Comparison of ENCODE assay signal across 8 cellular contexts in the genomic region with DNA sequence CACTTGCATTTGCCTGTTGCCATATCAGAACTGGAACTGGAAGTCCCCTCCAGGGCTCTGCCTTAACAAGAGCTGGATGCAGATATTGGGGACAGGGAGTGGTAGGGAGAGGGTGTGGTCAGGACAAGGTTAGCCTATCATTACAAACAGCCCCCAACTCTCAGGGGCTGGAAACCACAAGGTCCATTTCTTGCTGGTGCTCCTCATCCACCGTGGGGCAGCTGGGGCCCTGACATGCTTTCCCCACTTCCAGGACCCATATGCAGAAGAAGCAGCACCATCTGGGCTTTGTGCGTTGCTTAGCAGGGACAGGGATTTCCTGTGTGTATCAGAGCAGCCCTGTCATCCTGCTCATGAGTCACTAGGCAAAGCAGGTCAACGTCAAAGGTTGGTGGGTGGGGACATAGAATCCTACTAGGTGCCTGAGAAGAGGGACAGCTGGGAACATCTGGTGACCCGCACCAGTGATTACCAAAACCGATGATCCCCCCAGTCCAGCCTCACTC. TPM values are rescaled to one million over a fixed set of nuclear protein-coding genes. Genes with fewer than 3 reads are reported as not detected.
DNase-seq lines count a peak whose midpoint lies in the region; ATAC-seq and TF ChIP-seq lines count a peak whose summit lies in the region.

No MANE protein-coding gene starts in this region.

- H3K4me3 Mint-ChIP-seq in activated CD4-positive, alpha-beta memory T cell treated with anti-CD3 and anti-CD28 coated beads for 36 hours = no peak overlapping the region

- no peaks in the 10 kb centered on the region for H3K27me3 Mint-ChIP-seq in activated CD4-positive, alpha-beta memory T cell treated with anti-CD3 and anti-CD28 coated beads for 36 hours

- H3K9me3 ChIP-seq in gastrocnemius medialis = no peaks in the 10 kb centered on the region

- in situ Hi-C loops in gastrocnemius medialis (cut with MboI; ENCODE audit: low sequenced_read_pairs in 4 of 4) = no loop called here

- no peaks in the 10 kb centered on the region for H3K27me3 ChIP-seq in gastrocnemius medialis

- H3K9me3 Mint-ChIP-seq in activated CD4-positive, alpha-beta memory T cell treated with anti-CD3 and anti-CD28 coated beads for 36 hours = no peaks in the 10 kb centered on the region

- POLR2A ChIA-PET in activated CD4-positive, alpha-beta memory T cell treated with anti-CD3 and anti-CD28 coated beads for 36 hours (lab: Charles Lee) = interaction anchor here (0.9 to 1.6 kb wide), 3 partner anchors 9 to 17 kb away, joined by 4 to 6 read pairs (median 5); no protein-coding TSS in a partner anchor
- POLR2A ChIA-PET in HEK293T (lab: Yijun Ruan, JAX) = no interaction called here

- ATAC-seq in GM21526 (IDR thresholded peaks at IDR 0.05; ENCODE audit: low FRiP score, unreplicated experiment) (peak; percentile 84), HG03575 (IDR thresholded peaks at IDR 0.05; ENCODE audit: extremely low read depth, insufficient number of reproducible peaks, low FRiP score, unreplicated experiment) (peak; percentile 89), gastrocnemius medialis (no peak)

- no peak for TF ChIP-seq CTCF in gastrocnemius medialis (IDR thresholded peaks at IDR 0.05 in 4 of 5, conservative IDR thresholded peaks at IDR 0.05 in 1 of 5)

- no peaks in the 10 kb centered on the region for H3K4me1 ChIP-seq in gastrocnemius medialis

- no peak overlapping the region for H3K4me3 ChIP-seq in gastrocnemius medialis

- H3K4me1 Mint-ChIP-seq in activated CD4-positive, alpha-beta memory T cell treated with anti-CD3 and anti-CD28 coated beads for 36 hours (ENCODE audit: low read depth) = peaks cover 14% of the 10 kb centered on the region

- no peak overlapping the region for H3K27ac ChIP-seq in gastrocnemius medialis

- DNase-seq in Daoy (ENCODE audit: low read depth) = peak; percentile 81
- DNase-seq in activated CD4-positive, alpha-beta memory T cell treated with anti-CD3 and anti-CD28 coated beads for 36 hours = peak; percentile 81
- peak; percentile 42 for DNase-seq in iPS-NIHi7 (ENCODE audit: extremely low spot score)
- DNase-seq in HEK293T (ENCODE audit: extremely low spot score) = no peak
- no peak for DNase-seq in hypothalamus (lab: John Stamatoyannopoulos, UW)
- DNase-seq in gastrocnemius medialis = no peak

- intact Hi-C loops in activated CD4-positive, alpha-beta memory T cell treated with anti-CD3 and anti-CD28 coated beads for 36 hours (cut with micrococcal nuclease) = loop anchor here (1.0 kb wide), 1 partner anchor 17 kb away; no protein-coding TSS in a partner anchor
- intact Hi-C loops in gastrocnemius medialis (cut with DNase I; ENCODE audit: low total_unique reads) = no loop called here

- H3K36me3 ChIP-seq in gastrocnemius medialis = no peaks in the 10 kb centered on the region

- CTCF ChIA-PET in activated CD4-positive, alpha-beta memory T cell treated with anti-CD3 and anti-CD28 coated beads for 36 hours (lab: Charles Lee) = no interaction called here
- CTCF ChIA-PET in HEK293T (lab: Yijun Ruan, JAX) = no interaction called here

- H3K27ac Mint-ChIP-seq in activated CD4-positive, alpha-beta memory T cell treated with anti-CD3 and anti-CD28 coated beads for 36 hours = peak overlapping the region; percentile 51

- TF ChIP-seq POLR2A in gastrocnemius medialis (IDR thresholded peaks at IDR 0.05) = no peak

- H3K36me3 Mint-ChIP-seq in activated CD4-positive, alpha-beta memory T cell treated with anti-CD3 and anti-CD28 coated beads for 36 hours = no peaks in the 10 kb centered on the region

TF ChIP-seq in HEK293T, 16 proteins besides CTCF, POLR2A, EP300 and RAD21:
- no peak for TF ChIP-seq SP1 (IDR thresholded peaks at IDR 0.05)
- TF ChIP-seq, protein P1, sequence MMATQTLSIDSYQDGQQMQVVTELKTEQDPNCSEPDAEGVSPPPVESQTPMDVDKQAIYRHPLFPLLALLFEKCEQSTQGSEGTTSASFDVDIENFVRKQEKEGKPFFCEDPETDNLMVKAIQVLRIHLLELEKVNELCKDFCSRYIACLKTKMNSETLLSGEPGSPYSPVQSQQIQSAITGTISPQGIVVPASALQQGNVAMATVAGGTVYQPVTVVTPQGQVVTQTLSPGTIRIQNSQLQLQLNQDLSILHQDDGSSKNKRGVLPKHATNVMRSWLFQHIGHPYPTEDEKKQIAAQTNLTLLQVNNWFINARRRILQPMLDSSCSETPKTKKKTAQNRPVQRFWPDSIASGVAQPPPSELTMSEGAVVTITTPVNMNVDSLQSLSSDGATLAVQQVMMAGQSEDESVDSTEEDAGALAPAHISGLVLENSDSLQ (IDR thresholded peaks at IDR 0.05) = no peak
- TF ChIP-seq L3MBTL2 (conservative IDR thresholded peaks at IDR 0.05) = no peak
- TF ChIP-seq CTBP1 (IDR thresholded peaks at IDR 0.05; ENCODE audit: borderline replicate concordance) = no peak
- no peak for TF ChIP-seq SUZ12 (IDR thresholded peaks at IDR 0.05)
- TF ChIP-seq FOXM1 (IDR thresholded peaks at IDR 0.05; ENCODE audit: borderline replicate concordance) = no peak
- TF ChIP-seq HDGF (IDR thresholded peaks at IDR 0.05; ENCODE audit: borderline replicate concordance) = no peak
- no peak for TF ChIP-seq ARNT (IDR thresholded peaks at IDR 0.05)
- no peak for TF ChIP-seq ZNF384 (IDR thresholded peaks at IDR 0.05)
- TF ChIP-seq LEF1 (IDR thresholded peaks at IDR 0.05; ENCODE audit: borderline replicate concordance) = no peak
- TF ChIP-seq ELF4 (IDR thresholded peaks at IDR 0.05) = no peak
- no peak for TF ChIP-seq NFRKB (IDR thresholded peaks at IDR 0.05)
- no peak for TF ChIP-seq BHLHE40 (IDR thresholded peaks at IDR 0.05; ENCODE audit: borderline replicate concordance)

RNA-seq across cellular contexts. Expression of a gene that starts 26.9 kb away (rescaled TPM):
- total RNA-seq in Daoy (2014; rRNA removed; shearing (Covaris generic)) = 0.24 and 1.1 TPM in 2 replicates
- total RNA-seq in activated CD4-positive, alpha-beta memory T cell treated with anti-CD3 and anti-CD28 coated beads for 36 hours = 1 to 10 TPM; 6.4 to 8.7 TPM
- total RNA-seq in gastrocnemius medialis = 1 to 10 TPM; 1.2 to 4.4 (median 2.8) TPM

Comparison
In these comparisons a context has a peak if more than half of its experiments do, and no peak if none do; other contexts are left out.
1. DNase-seq: peak in Daoy (single experiment), activated CD4-positive, alpha-beta memory T cell treated with anti-CD3 and anti-CD28 coated beads for 36 hours (single experiment) and iPS-NIHi7 (single experiment); none in HEK293T (single experiment), hypothalamus (0 of 51) and gastrocnemius medialis (0 of 2).
2. ATAC-seq: peak in GM21526 (single experiment) and HG03575 (single experiment); none in gastrocnemius medialis (0 of 2).